17 cellular contexts compared by ENCODE assay signal in the genomic region with DNA sequence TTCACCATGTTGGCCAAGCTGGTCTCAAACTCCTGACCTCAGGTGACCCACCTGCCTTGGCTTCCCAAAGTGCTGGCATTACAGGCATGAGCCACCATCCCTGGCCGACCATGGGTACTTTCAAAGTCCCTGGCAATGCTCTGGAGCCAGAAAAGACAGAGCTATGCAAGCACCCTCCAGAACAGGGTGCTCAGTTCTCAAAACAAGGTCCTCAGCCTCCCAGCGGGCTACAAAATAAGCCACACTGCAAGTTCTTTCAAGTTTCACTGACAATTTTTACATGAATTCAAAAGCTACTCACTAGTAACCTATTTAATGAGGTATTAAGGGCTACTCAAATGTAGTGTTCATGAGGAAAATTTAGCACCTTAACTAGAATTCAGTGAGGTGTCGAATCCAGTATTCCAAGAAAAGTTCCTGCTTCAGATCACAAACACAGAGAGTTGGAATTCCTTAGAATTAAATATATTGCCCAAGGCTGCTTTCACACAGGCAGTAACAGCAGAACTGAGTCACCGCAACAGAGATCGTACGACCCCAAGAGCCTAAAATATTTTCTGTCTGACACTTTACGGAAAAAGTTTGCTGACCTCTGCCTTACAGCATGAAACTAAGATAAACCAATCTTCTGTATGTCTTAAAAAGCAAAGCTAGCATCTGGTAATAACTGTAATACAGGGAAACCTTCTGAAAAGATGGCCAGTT.
DNase-seq lines count a peak whose midpoint lies in the region; ATAC-seq lines count a peak whose summit lies in the region.
"Had no signal": no experiment of that assay in that cellular context is flagged by ENCODE, and none has a peak within 500 bp of the region (broad histone marks: within the 10 kb centered on the region; RNA-seq: fewer than 3 reads in every experiment).

No MANE protein-coding gene starts in this region.

- peaks cover 18% of the 10 kb centered on the region for H3K4me1 ChIP-seq in adipocyte (ENCODE audit: control insufficient read depth, insufficient read depth, low read length)
- peaks cover 76% of the 10 kb centered on the region for H3K4me1 ChIP-seq in skeletal muscle satellite cell (ENCODE audit: control insufficient read depth, insufficient read depth, low read length)

- no peak for ATAC-seq in sciatic nerve
- ATAC-seq in GM21515 (IDR thresholded peaks at IDR 0.05; ENCODE audit: unreplicated experiment) = no peak

- no peak overlapping the region for H3K4me3 ChIP-seq in adipocyte (ENCODE audit: low read length)
- H3K4me3 ChIP-seq in skeletal muscle satellite cell (ENCODE audit: low read length) = no peak overlapping the region
- H3K4me3 ChIP-seq: HAP-1, right atrium auricular region, thoracic aorta had no signal

- H3K27me3 ChIP-seq in adipocyte (replicated peaks; ENCODE audit: control insufficient read depth, insufficient read depth, low read length) (no peaks in the 10 kb centered on the region), skeletal muscle satellite cell (ENCODE audit: control insufficient read depth, insufficient read depth, low read length) (no peaks in the 10 kb centered on the region)
- H3K27me3 ChIP-seq: right atrium auricular region had no signal

- H3K36me3 ChIP-seq in adipocyte (ENCODE audit: control insufficient read depth, insufficient read depth, low read length, severe bottlenecking) (no peaks in the 10 kb centered on the region), skeletal muscle satellite cell (ENCODE audit: insufficient read depth, low read length) (no peaks in the 10 kb centered on the region)
- H3K36me3 ChIP-seq: HAP-1, right atrium auricular region, thoracic aorta had no signal

- intact Hi-C loops in sciatic nerve (cut with DNase I) = no loop called here

- no peak overlapping the region for H3K9ac ChIP-seq in adipocyte (ENCODE audit: low read length)
- peak overlapping the region; percentile 65 for H3K9ac ChIP-seq in skeletal muscle satellite cell (ENCODE audit: low read depth, low read length)

- DNase-seq in HCEC 1CT = peak; percentile 86
- DNase-seq in adipocyte (ENCODE audit: low read depth) = peak; percentile 90
- peak; percentile 43 for DNase-seq in fibroblast of the conjunctiva (ENCODE audit: low read depth)
- no peak for DNase-seq in sciatic nerve (ENCODE audit: low spot score)
- no peak for DNase-seq in COLO829 (ENCODE audit: low spot score)
- DNase-seq: aorta; CD4-positive, CD25-positive, alpha-beta regulatory T cell; MM.1S; NCI-H187; NCI-H524; OCI-M1; stimulated activated CD4-positive, alpha-beta T cell treated with anti-CD3 and anti-CD28 coated beads, Interleukin-4, amount 100 ng/mL, for 24 hours had no signal

- no peak overlapping the region for H3K4me2 ChIP-seq in skeletal muscle satellite cell (ENCODE audit: low read length)

- no peaks in the 10 kb centered on the region for H3K9me3 ChIP-seq in adipocyte (ENCODE audit: control insufficient read depth, low read length)
- H3K9me3 ChIP-seq in skeletal muscle satellite cell (replicated peaks; ENCODE audit: low read length) = no peaks in the 10 kb centered on the region
- H3K9me3 ChIP-seq: HAP-1, right atrium auricular region, thoracic aorta had no signal

Comparison
In these comparisons a context has a peak if more than half of its experiments do, and no peak if none do; other contexts are left out.
1. DNase-seq: peak in HCEC 1CT (single experiment), adipocyte (single experiment) and fibroblast of the conjunctiva (single experiment); none in sciatic nerve (single experiment) and COLO829 (single experiment).